ENCODE assay signal across 17 cellular contexts in genomic region chr7:6486438-6487183, GRCh38. TPM values are rescaled to one million over a fixed set of nuclear protein-coding genes. Genes with fewer than 3 reads are reported as not detected.
DNase-seq lines count a peak whose midpoint lies in the region; ATAC-seq, FAIRE-seq and TF ChIP-seq lines count a peak whose summit lies in the region.
"Had no signal": no experiment of that assay in that cellular context is flagged by ENCODE, and none has a peak within 500 bp of the region (broad histone marks: within the 10 kb centered on the region; RNA-seq: fewer than 3 reads in every experiment).

No MANE protein-coding gene starts in this region.

- peaks cover 10% of the 10 kb centered on the region for H4K20me1 ChIP-seq in GM23338 (replicated peaks; ENCODE audit: insufficient read depth)

- H3K4me3 ChIP-seq in neuronal stem cell (ENCODE audit: low read length in 2 of 2) (no peak overlapping the region), GM23338 (no peak overlapping the region)
- H3K4me3 ChIP-seq: BLaER1, HAP-1 had no signal

- no peak overlapping the region for H2BK12ac ChIP-seq in neuronal stem cell (ENCODE audit: low read length)

- H3F3A ChIP-seq in GM23338 (replicated peaks; ENCODE audit: low read depth), result peaks cover 7% of the 10 kb centered on the region

- peaks cover 1 to 5% of the 10 kb centered on the region in 2 donors for H3K4me1 ChIP-seq in neuronal stem cell (ENCODE audit: control insufficient read depth in 2 of 2, insufficient read depth in 1 of 2, low read depth in 1 of 2, low read length in 2 of 2)
- peaks cover 6% of the 10 kb centered on the region; the same call in 1 of the 2 replicates for H3K4me1 ChIP-seq in GM23338 (ENCODE audit: insufficient read depth)

- peaks cover 18% of the 10 kb centered on the region for H3K79me2 ChIP-seq in GM23338 (replicated peaks; ENCODE audit: insufficient read depth)

- WGBS in neuronal stem cell (ENCODE audit: extremely low coverage in 2 of 2, insufficient read length in 2 of 2, insufficient replicate concordance in 1 of 2), 2 donors, result no CpG with 5 or more reads among the region's 19 CpGs

- no peak overlapping the region for H2BK15ac ChIP-seq in neuronal stem cell (ENCODE audit: low read length)

- no peak for TF ChIP-seq CTCF in natural killer cell (IDR thresholded peaks at IDR 0.05)
- TF ChIP-seq CTCF in GM23338 (conservative IDR thresholded peaks at IDR 0.05; ENCODE audit: low read depth in 2 of 2), result no peak

- DNase-seq in natural killer cell treated with Interleukin-12 subunit alpha and Interleukin-12 subunit beta and Interleukin-15 and Interleukin-18, amount 100 ng/mL, for 72 hours (ENCODE audit: low spot score), result peak; percentile 6
- DNase-seq in natural killer cell (no peak), neuronal stem cell (ENCODE audit: low spot score) (no peak), urothelium cell line (ENCODE audit: low spot score) (no peak), NCI-H345 treated with DMSO at 0.1 percent for 48 hours (lab: John Stamatoyannopoulos, UW; ENCODE audit: unreplicated experiment) (no peak), cortex of kidney (lab: John Stamatoyannopoulos, UW) (no peak), GM23338 (ENCODE audit: low spot score) (no peak)
- DNase-seq: Calu3; CD8-positive, alpha-beta T cell; DMS79 treated with DMSO at 0.1 percent for 48 hours; GF-D8 had no signal

- H3K9ac ChIP-seq in neuronal stem cell (ENCODE audit: low read depth, low read length, poor library complexity), result peak overlapping the region; percentile 9
- H3K9ac ChIP-seq: BLaER1 had no signal

- no peak overlapping the region for H3K18ac ChIP-seq in neuronal stem cell (ENCODE audit: low read length)

- ATAC-seq in natural killer cell treated with Interleukin-12 subunit alpha and Interleukin-12 subunit beta and Interleukin-15 and Interleukin-18, amount 100 ng/mL, for 72 hours, result no peak
- ATAC-seq in natural killer cell (no peak), GM23338 (no peak)
- ATAC-seq: CD8-positive, alpha-beta T cell; HepG2 had no signal

- no peak overlapping the region for H3K27ac ChIP-seq in neuronal stem cell (replicated peaks; ENCODE audit: low read length)
- H3K27ac ChIP-seq in GM23338 (ENCODE audit: low read depth), result no peak overlapping the region
- H3K27ac ChIP-seq: 22Rv1, BLaER1 had no signal

- no peaks in the 10 kb centered on the region for H3K9me3 ChIP-seq in neuronal stem cell (replicated peaks in 1 of 2; ENCODE audit: control insufficient read depth in 2 of 2, insufficient read depth in 1 of 2, low read depth in 1 of 2, low read length in 2 of 2)
- H3K9me3 ChIP-seq: HAP-1 had no signal

- H4K8ac ChIP-seq in neuronal stem cell (ENCODE audit: low read depth, low read length), result no peak overlapping the region

- H3K14ac ChIP-seq in neuronal stem cell (ENCODE audit: low read length), result no peak overlapping the region

- no peaks in the 10 kb centered on the region for H3K27me3 Mint-ChIP-seq in natural killer cell treated with Interleukin-12 subunit alpha and Interleukin-12 subunit beta and Interleukin-15 and Interleukin-18, amount 100 ng/mL, for 72 hours
- H3K27me3 Mint-ChIP-seq in natural killer cell (ENCODE audit: low read depth in 2 of 2) (peaks cover 0 to 3% of the 10 kb centered on the region in 2 donors), GM23338 (ENCODE audit: insufficient read depth, low read depth, poor library complexity) (peaks cover 6% of the 10 kb centered on the region)
- H3K27me3 Mint-ChIP-seq: IgD-negative memory B cell had no signal

- peaks cover 7% of the 10 kb centered on the region for H3K79me1 ChIP-seq in neuronal stem cell (ENCODE audit: low read depth, low read length)

- peaks cover 0 to 6% of the 10 kb centered on the region in 2 donors for H3K36me3 ChIP-seq in neuronal stem cell (replicated peaks in 1 of 2; ENCODE audit: control insufficient read depth in 2 of 2, insufficient read depth in 2 of 2, low read length in 2 of 2)
- H3K36me3 ChIP-seq in GM23338 (ENCODE audit: insufficient read depth), result no peaks in the 10 kb centered on the region

- H3K4ac ChIP-seq in neuronal stem cell (ENCODE audit: low read length), result no peak overlapping the region

- FAIRE-seq in urothelium cell line (lab: Jason Lieb, UNC), result peak; percentile 79
- FAIRE-seq: HepG2 had no signal

- H3K23ac ChIP-seq in neuronal stem cell (ENCODE audit: low read depth, low read length, poor library complexity), result peak overlapping the region; percentile 46

- H3K4me3 Mint-ChIP-seq in natural killer cell treated with Interleukin-12 subunit alpha and Interleukin-12 subunit beta and Interleukin-15 and Interleukin-18, amount 100 ng/mL, for 72 hours, result no peak overlapping the region
- no peak overlapping the region for H3K4me3 Mint-ChIP-seq in natural killer cell
- no peak overlapping the region for H3K4me3 Mint-ChIP-seq in GM23338
- H3K4me3 Mint-ChIP-seq: CD14-positive monocyte; CD8-positive, alpha-beta T cell had no signal

- peaks cover 5 to 8% of the 10 kb centered on the region in 2 donors for H3K4me1 Mint-ChIP-seq in natural killer cell treated with Interleukin-12 subunit alpha and Interleukin-12 subunit beta and Interleukin-15 and Interleukin-18, amount 100 ng/mL, for 72 hours (ENCODE audit: low read depth in 2 of 2)
- H3K4me1 Mint-ChIP-seq in natural killer cell (peaks cover 14 to 21% of the 10 kb centered on the region in 2 donors), GM23338 (peaks cover 11% of the 10 kb centered on the region; the same call in 2 of the 3 replicates)

- no peak overlapping the region for H4K91ac ChIP-seq in neuronal stem cell (ENCODE audit: low read depth, low read length, poor library complexity)

- H3K4me2 ChIP-seq in neuronal stem cell (ENCODE audit: insufficient read depth, low read length, poor library complexity, severe bottlenecking) (no peak overlapping the region), GM23338 (no peak overlapping the region)
- H3K4me2 ChIP-seq: BLaER1 had no signal

- no peaks in the 10 kb centered on the region for H3K36me3 Mint-ChIP-seq in natural killer cell treated with Interleukin-12 subunit alpha and Interleukin-12 subunit beta and Interleukin-15 and Interleukin-18, amount 100 ng/mL, for 72 hours
- H3K36me3 Mint-ChIP-seq in natural killer cell (no peaks in the 10 kb centered on the region), GM23338 (ENCODE audit: low read depth) (peaks cover 13% of the 10 kb centered on the region; the same call in 2 of the 3 replicates)

- intact Hi-C loops in natural killer cell (cut with micrococcal nuclease), result no loop called here

- no peak overlapping the region for H3K27ac Mint-ChIP-seq in natural killer cell treated with Interleukin-12 subunit alpha and Interleukin-12 subunit beta and Interleukin-15 and Interleukin-18, amount 100 ng/mL, for 72 hours
- H3K27ac Mint-ChIP-seq in natural killer cell (no peak overlapping the region), GM23338 (no peak overlapping the region)
- H3K27ac Mint-ChIP-seq: CD14-positive monocyte; CD8-positive, alpha-beta T cell had no signal

- H3K9me3 Mint-ChIP-seq in natural killer cell treated with Interleukin-12 subunit alpha and Interleukin-12 subunit beta and Interleukin-15 and Interleukin-18, amount 100 ng/mL, for 72 hours, result no peaks in the 10 kb centered on the region
- H3K9me3 Mint-ChIP-seq in natural killer cell, result no peaks in the 10 kb centered on the region
- H3K9me3 Mint-ChIP-seq in GM23338, result peaks cover 21% of the 10 kb centered on the region
- H3K9me3 Mint-ChIP-seq: CD8-positive, alpha-beta T cell; IgD-negative memory B cell had no signal

- H3K27me3 ChIP-seq in neuronal stem cell (ENCODE audit: control insufficient read depth in 3 of 3, insufficient read depth in 3 of 3, low read depth in 1 of 3, low read length in 3 of 3), result no peaks in the 10 kb centered on the region
- H3K27me3 ChIP-seq in GM23338 (ENCODE audit: insufficient read depth), result no peaks in the 10 kb centered on the region
- H3K27me3 ChIP-seq: BLaER1 had no signal

- no peak overlapping the region for H2AFZ ChIP-seq in neuronal stem cell (ENCODE audit: low read length)
- no peak overlapping the region for H2AFZ ChIP-seq in GM23338

- H2BK5ac ChIP-seq in neuronal stem cell (ENCODE audit: low read length), result no peak overlapping the region

- no peak overlapping the region for H2AK5ac ChIP-seq in neuronal stem cell (ENCODE audit: low read depth, low read length)

- H3K9me2 ChIP-seq in GM23338 (ENCODE audit: insufficient read depth), result 0 out of 2 replicates have a peak, but pooled peaks cover 3% of the 10 kb centered on the region

- H2BK120ac ChIP-seq in neuronal stem cell (ENCODE audit: low read depth, low read length), result no peak overlapping the region

TF ChIP-seq in GM23338, 12 proteins besides CTCF, POLR2A, EP300 and RAD21 (continues in another document):
- no peak for TF ChIP-seq ETS1 (IDR thresholded peaks at IDR 0.05)
- TF ChIP-seq JUNB (IDR thresholded peaks at IDR 0.05; ENCODE audit: unreplicated experiment), result no peak
- no peak for TF ChIP-seq EZH2 (IDR thresholded peaks at IDR 0.05; ENCODE audit: low read depth, unreplicated experiment)

RNA-seq across cellular contexts. Expression of gene KDELR2, which starts 2.7 kb away (rescaled TPM):
- total RNA-seq in natural killer cell treated with Interleukin-12 subunit alpha and Interleukin-12 subunit beta and Interleukin-15 and Interleukin-18, amount 100 ng/mL, for 72 hours, result 100 to 1,000 TPM; 123 to 147 TPM
- total RNA-seq in natural killer cell, result 10 to 100 TPM; 56.2 to 60.2 (median 58.5) TPM
- 70.7 TPM for polyA plus RNA-seq in neuronal stem cell (2013, experiment 1 of 2)
- 74.1 TPM for polyA plus RNA-seq in neuronal stem cell (2013, experiment 2 of 2)
- 82.8 and 86.2 TPM in 2 replicates for total RNA-seq in GM23338 (2014; rRNA removed; shearing (Covaris generic))
- 86.3 and 102 TPM in 2 replicates for polyA plus RNA-seq in GM23338 (2016; fragmentation: Nextera tagmentation; extraction: Ambion mirVana)

RNA-seq across cellular contexts. Expression of gene DAGLB, which starts 38.9 kb away (rescaled TPM):
- 10 to 100 TPM; 19.6 to 30.6 TPM for total RNA-seq in natural killer cell treated with Interleukin-12 subunit alpha and Interleukin-12 subunit beta and Interleukin-15 and Interleukin-18, amount 100 ng/mL, for 72 hours
- total RNA-seq in natural killer cell, result 10 to 100 TPM; 20.3 to 25.6 (median 25.2) TPM
- 10.6 TPM for polyA plus RNA-seq in neuronal stem cell (2013, experiment 1 of 2)
- 9.4 TPM for polyA plus RNA-seq in neuronal stem cell (2013, experiment 2 of 2)
- total RNA-seq in GM23338 (2014; rRNA removed; shearing (Covaris generic)), result 26.0 and 28.5 TPM in 2 replicates
- 11.1 and 13.8 TPM in 2 replicates for polyA plus RNA-seq in GM23338 (2016; fragmentation: Nextera tagmentation; extraction: Ambion mirVana)
